ENCODE assay signal across 8 cellular contexts in the genomic region with DNA sequence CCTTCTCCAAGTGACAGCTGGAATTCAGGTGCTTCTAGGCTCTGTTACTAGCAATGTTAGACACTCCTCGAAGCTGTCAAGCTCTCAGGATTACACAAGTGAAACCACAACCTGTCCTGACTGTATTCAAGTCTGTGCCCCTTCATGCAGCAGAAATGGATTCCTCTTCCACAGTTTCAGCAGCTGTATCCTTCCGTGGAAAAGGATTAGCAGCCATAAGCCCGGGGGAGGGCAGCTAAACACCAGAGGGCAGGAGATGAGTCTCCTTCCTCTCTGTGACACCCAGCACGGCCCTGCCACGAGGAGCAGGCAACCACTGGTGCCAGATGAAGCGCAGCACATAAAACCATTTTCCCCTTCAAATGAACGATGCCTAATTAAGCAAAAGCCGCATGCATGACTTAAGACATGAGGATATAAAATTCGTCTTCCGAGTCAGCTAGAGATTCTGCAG. TPM values are rescaled to one million over a fixed set of nuclear protein-coding genes. Genes with fewer than 3 reads are reported as not detected.
A peak's percentile ranks its signal among the peaks of the same experiment; 100 is the strongest.
DNase-seq lines count a peak whose midpoint lies in the region; ATAC-seq and TF ChIP-seq lines count a peak whose summit lies in the region.

No MANE protein-coding gene starts in this region.

- H3K4me1 ChIP-seq in BLaER1 (peaks cover 47% of the 10 kb centered on the region), parathyroid adenoma (no peaks in the 10 kb centered on the region)

- H3K9me3 ChIP-seq in BLaER1: peaks cover 13% of the 10 kb centered on the region
- no peaks in the 10 kb centered on the region for H3K9me3 ChIP-seq in parathyroid adenoma (ENCODE audit: control insufficient read depth, low read length)

- H3K36me3 ChIP-seq in BLaER1 (no peaks in the 10 kb centered on the region), parathyroid adenoma (ENCODE audit: control insufficient read depth, insufficient read depth, low read length) (no peaks in the 10 kb centered on the region)

- H3K27ac ChIP-seq in BLaER1 (no peak overlapping the region), HL-60 (replicated peaks) (no peak overlapping the region), parathyroid adenoma (peak overlapping the region; percentile 61)

- peak overlapping the region; percentile 86 for H3K27ac Mint-ChIP-seq in activated naive CD4-positive, alpha-beta T cell treated with anti-CD3 and anti-CD28 coated beads, Interleukin-2, amount 10 ng/mL, durations not matched to agents 7 days and 5 days

- CTCF ChIA-PET in activated naive CD4-positive, alpha-beta T cell treated with anti-CD3 and anti-CD28 coated beads, Interleukin-2, amount 10 ng/mL, durations not matched to agents 7 days and 5 days (lab: Charles Lee): interaction anchor here (0.6 to 7.7 kb wide), 25 partner anchors 14 to 247 kb away, joined by 3 to 170 read pairs (median 4); no protein-coding TSS in a partner anchor

- H3K27me3 Mint-ChIP-seq in activated naive CD4-positive, alpha-beta T cell treated with anti-CD3 and anti-CD28 coated beads, Interleukin-2, amount 10 ng/mL, durations not matched to agents 7 days and 5 days: no peaks in the 10 kb centered on the region

- no peak for ATAC-seq in GM19397 (IDR thresholded peaks at IDR 0.05; ENCODE audit: unreplicated experiment)

- H3K27me3 ChIP-seq in BLaER1 (no peaks in the 10 kb centered on the region; the same call in 1 of the 2 replicates), HL-60 (ENCODE audit: insufficient read depth, poor library complexity, severe bottlenecking) (no peaks in the 10 kb centered on the region), parathyroid adenoma (ENCODE audit: control insufficient read depth, insufficient read depth, low read length) (no peaks in the 10 kb centered on the region)

- no peak for TF ChIP-seq CTCF in HL-60 (IDR thresholded peaks at IDR 0.05; ENCODE audit: insufficient read depth, low read length)
- TF ChIP-seq CTCF in parathyroid adenoma (IDR thresholded peaks at IDR 0.05): peak; percentile 8

- peaks cover 57% of the 10 kb centered on the region for H3K4me1 Mint-ChIP-seq in activated naive CD4-positive, alpha-beta T cell treated with anti-CD3 and anti-CD28 coated beads, Interleukin-2, amount 10 ng/mL, durations not matched to agents 7 days and 5 days

- no peaks in the 10 kb centered on the region for H3K79me2 ChIP-seq in parathyroid adenoma

- peaks cover 35% of the 10 kb centered on the region for H3K36me3 Mint-ChIP-seq in activated naive CD4-positive, alpha-beta T cell treated with anti-CD3 and anti-CD28 coated beads, Interleukin-2, amount 10 ng/mL, durations not matched to agents 7 days and 5 days

- peaks cover 8% of the 10 kb centered on the region for H3K9me3 Mint-ChIP-seq in activated naive CD4-positive, alpha-beta T cell treated with anti-CD3 and anti-CD28 coated beads, Interleukin-2, amount 10 ng/mL, durations not matched to agents 7 days and 5 days

- peak overlapping the region; percentile 100 for H3K4me2 ChIP-seq in BLaER1
- peak overlapping the region; percentile 94 for H3K4me2 ChIP-seq in parathyroid adenoma (ENCODE audit: low read length)

- H3K9ac ChIP-seq in BLaER1: peak overlapping the region; percentile 81; the same call in 1 of the 2 replicates
- H3K9ac ChIP-seq in parathyroid adenoma: no peak overlapping the region

- peak overlapping the region; percentile 82 for H3K4me3 Mint-ChIP-seq in activated naive CD4-positive, alpha-beta T cell treated with anti-CD3 and anti-CD28 coated beads, Interleukin-2, amount 10 ng/mL, durations not matched to agents 7 days and 5 days

- in situ Hi-C loops in SK-MEL-5 (cut with HindIII; ENCODE audit: low pct_unique_long_range_greater_than_20kb, low sequenced_read_pairs): no loop called here

- intact Hi-C loops in head of caudate nucleus (cut with DNase I): loop anchor here (2.0 to 5.0 kb wide), 5 partner anchors 35 to 189 kb away; no protein-coding TSS in a partner anchor

- H3K4me3 ChIP-seq in BLaER1 (peak overlapping the region; percentile 93), HL-60 (replicated peaks; ENCODE audit: insufficient read depth, low read length) (peak overlapping the region; percentile 51; the same call in 1 of the 2 replicates), parathyroid adenoma (ENCODE audit: low read depth, low read length) (peak overlapping the region; percentile 38)

- H2AFZ ChIP-seq in parathyroid adenoma: peak overlapping the region; percentile 74

- DNase-seq in HL-60 (ENCODE audit: low read depth in 1 of 2, low spot score in 1 of 2) (peak; percentile 30 to 66), SK-MEL-5 (ENCODE audit: low read depth, low spot score) (peak; percentile 60), head of caudate nucleus (peak; percentile 70 to 94 (median 85)), COLO829 (ENCODE audit: low spot score) (no peak)
- DNase-seq in activated naive CD4-positive, alpha-beta T cell treated with anti-CD3 and anti-CD28 coated beads, Interleukin-2, amount 10 ng/mL, durations not matched to agents 7 days and 5 days: peak; percentile 74

- peaks cover 21% of the 10 kb centered on the region; the same call in 1 of the 2 replicates for H4K20me1 ChIP-seq in BLaER1

RNA-seq across cellular contexts. Expression of gene ST3GAL5, which starts 1.2 kb away (rescaled TPM):
- 70.8 and 71.0 TPM in 2 replicates for total RNA-seq in SK-MEL-5 (2014; rRNA removed; shearing (Covaris generic))
- 40.6 and 53.3 TPM in 2 replicates for polyA plus RNA-seq in SK-MEL-5 (2015; cell fraction: cytosol; rRNA removed)
- 57.8 and 64.6 TPM in 2 replicates for polyA plus RNA-seq in SK-MEL-5 (2015; cell fraction: nucleus; rRNA removed)

Comparison
In these comparisons a context has a peak if more than half of its experiments do, and no peak if none do; other contexts are left out.
1. H3K4me3 ChIP-seq: peak in every context shown above with its lines; median percentile 93 in BLaER1; 51 in HL-60; 38 in parathyroid adenoma.